ENCODE assay signal across 8 cellular contexts in the genomic region with DNA sequence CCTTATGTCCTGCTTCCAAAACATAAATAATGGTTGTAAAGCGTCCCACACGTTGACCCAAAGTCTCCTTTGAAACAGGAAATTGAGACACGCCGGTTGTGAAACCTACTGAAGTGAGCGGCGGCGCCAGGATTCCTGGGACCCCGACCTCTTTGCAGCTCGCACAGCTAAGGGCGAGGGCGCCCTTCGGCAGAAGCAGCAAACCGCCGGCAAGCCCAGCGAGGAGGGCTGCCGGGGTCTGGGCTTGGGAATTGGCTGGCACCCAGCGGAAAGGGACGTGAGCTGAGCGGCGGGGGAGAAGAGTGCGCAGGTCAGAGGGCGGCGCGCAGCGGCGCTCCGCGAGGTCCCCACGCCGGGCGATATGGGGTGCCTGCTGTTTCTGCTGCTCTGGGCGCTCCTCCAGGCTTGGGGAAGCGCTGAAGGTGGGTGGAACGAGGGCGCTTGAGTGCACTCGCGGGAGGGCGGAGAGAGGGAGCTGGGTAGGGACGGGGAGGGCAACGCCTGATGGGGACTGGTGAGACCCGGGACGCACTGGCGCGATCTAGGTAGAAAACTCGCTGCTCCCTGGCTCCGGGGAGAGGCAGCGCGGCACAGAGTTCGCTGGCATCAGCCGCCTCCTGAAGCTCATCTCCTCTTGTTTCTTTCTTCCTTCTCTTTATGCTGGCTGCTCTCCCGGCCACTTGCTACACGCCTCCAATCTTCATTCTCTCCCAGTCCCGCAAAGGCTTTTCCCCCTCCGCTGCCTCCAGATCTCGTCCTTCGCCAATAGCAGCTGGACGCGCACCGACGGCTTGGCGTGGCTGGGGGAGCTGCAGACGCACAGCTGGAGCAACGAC. TPM values are rescaled to one million over a fixed set of nuclear protein-coding genes. Genes with fewer than 3 reads are reported as not detected.
DNase-seq lines count a peak whose midpoint lies in the region; ATAC-seq and TF ChIP-seq lines count a peak whose summit lies in the region.

A gene (plus strand): TSS at position 155 of the 836 bp plus-strand sequence. CDS start 207 bp downstream, at position 362.

- H3K27me3 ChIP-seq in heart left ventricle (peaks cover 0 to 10% (median 0%) of the 10 kb centered on the region in 9 donors), trophoblast cell (ENCODE audit: insufficient read depth, low read length) (peaks cover 35% of the 10 kb centered on the region)

- no peak within 1 kb of the TSS for H3K9ac ChIP-seq in trophoblast cell (ENCODE audit: low read length)

- no peak for TF ChIP-seq CTCF in heart left ventricle (IDR thresholded peaks at IDR 0.05)

- peak within 1 kb of the TSS in 9 of 12 donors; percentile 3 to 86 (median 46) for H3K27ac ChIP-seq in heart left ventricle
- no peak within 1 kb of the TSS for H3K27ac ChIP-seq in trophoblast cell (ENCODE audit: low read depth, low read length)

- POLR2A ChIA-PET in activated CD8-positive, alpha-beta T cell treated with anti-CD3 and anti-CD28 coated beads, Interleukin-2, amount 10 ng/mL, durations not matched to agents 7 days and 5 days (lab: Charles Lee) = interaction anchor here (0.6 kb wide), 1 partner anchor 71 kb away, joined by 3 read pairs; no protein-coding TSS in a partner anchor

- no peak within 1 kb of the TSS for H3K27ac Mint-ChIP-seq in activated CD8-positive, alpha-beta T cell treated with anti-CD3 and anti-CD28 coated beads, Interleukin-2, amount 10 ng/mL, durations not matched to agents 7 days and 5 days

- no peaks in the 10 kb centered on the region for H3K9me3 ChIP-seq in heart left ventricle
- peaks cover 3% of the 10 kb centered on the region for H3K9me3 ChIP-seq in trophoblast cell (ENCODE audit: insufficient read depth, low read depth, low read length)

- no peak within 1 kb of the TSS for H2AFZ ChIP-seq in trophoblast cell (ENCODE audit: insufficient read depth, low read length, poor library complexity)

- H3K4me1 ChIP-seq in heart left ventricle (peaks cover 0 to 49% (median 17%) of the 10 kb centered on the region in 12 donors), trophoblast cell (ENCODE audit: control insufficient read depth in 1 of 2, insufficient read depth in 2 of 2, low read length in 2 of 2) (peaks cover 6 to 11% of the 10 kb centered on the region in 2 experiments)

- H3K79me1 ChIP-seq in trophoblast cell (ENCODE audit: low read length) = no peaks in the 10 kb centered on the region

- no peak within 1 kb of the TSS for H4K12ac ChIP-seq in trophoblast cell (ENCODE audit: low read depth, low read length)

- DNase-seq in stimulated activated CD4-positive, alpha-beta T cell treated with anti-CD3 and anti-CD28 coated beads, Interleukin-15, amount 100 ng/mL, for 24 hours = peak; percentile 28
- no peak for DNase-seq in stimulated activated CD4-positive, alpha-beta T cell treated with anti-CD3 and anti-CD28 coated beads, Interleukin-12 subunit alpha, Interleukin-12 subunit beta, amount 100 ng/mL, for 4 hours
- DNase-seq in activated CD8-positive, alpha-beta T cell treated with anti-CD3 and anti-CD28 coated beads, Interleukin-2, amount 10 ng/mL, durations not matched to agents 7 days and 5 days = no peak
- peak; percentile 39 to 74 (median 48) for DNase-seq in heart left ventricle
- no peak for DNase-seq in trophoblast cell
- DNase-seq in stimulated activated naive CD4-positive, alpha-beta T cell treated with Interleukin-2 at 50 U/mL for 16 hours (lab: John Stamatoyannopoulos, UW) = no peak
- DNase-seq in NCI-H128 (lab: John Stamatoyannopoulos, UW; ENCODE audit: unreplicated experiment) = no peak

- H4K91ac ChIP-seq in trophoblast cell (ENCODE audit: low read depth, low read length) = no peak within 1 kb of the TSS

- H3K79me2 ChIP-seq in trophoblast cell (ENCODE audit: control insufficient read depth, insufficient read depth, low read length, poor library complexity) = no peaks in the 10 kb centered on the region

- H2BK5ac ChIP-seq in trophoblast cell (ENCODE audit: low read depth, low read length, poor library complexity) = no peak within 1 kb of the TSS

- H2BK120ac ChIP-seq in trophoblast cell (ENCODE audit: insufficient read depth, low read length, poor library complexity) = no peak within 1 kb of the TSS

- intact Hi-C loops in heart left ventricle (cut with DNase I) = loop anchor here in 2 of 10 donors (2.0 to 5.0 kb wide), 2 partner anchors 34 kb away; no protein-coding TSS in a partner anchor

- 0 to 1% (median 1%) methylated on average over 44 to 63 of the region's 63 CpGs for whole genome bisulfite sequencing in heart left ventricle, 4 donors
- no CpG with 5 or more reads among the region's 63 CpGs for WGBS in trophoblast cell (ENCODE audit: extremely low coverage, insufficient coverage, insufficient read length)

- H3K4me3 Mint-ChIP-seq in activated CD8-positive, alpha-beta T cell treated with anti-CD3 and anti-CD28 coated beads, Interleukin-2, amount 10 ng/mL, durations not matched to agents 7 days and 5 days = peak within 1 kb of the TSS; percentile 74

- ATAC-seq in activated CD8-positive, alpha-beta T cell treated with anti-CD3 and anti-CD28 coated beads, Interleukin-2, amount 10 ng/mL, durations not matched to agents 7 days and 5 days = peak; percentile 72
- ATAC-seq in heart left ventricle (peak; percentile 7 to 57 (median 44)), GM18870 (IDR thresholded peaks at IDR 0.05; ENCODE audit: unreplicated experiment) (no peak)

- no peaks in the 10 kb centered on the region for H3K9me3 Mint-ChIP-seq in activated CD8-positive, alpha-beta T cell treated with anti-CD3 and anti-CD28 coated beads, Interleukin-2, amount 10 ng/mL, durations not matched to agents 7 days and 5 days (ENCODE audit: insufficient read depth)

- H3K4me3 ChIP-seq in heart left ventricle (peak within 1 kb of the TSS; percentile 37 to 70 (median 66)), trophoblast cell (ENCODE audit: low read depth, low read length) (peak within 1 kb of the TSS; percentile 67)

- no peak within 1 kb of the TSS for H3K4ac ChIP-seq in trophoblast cell (ENCODE audit: low read depth, low read length)

- no peak within 1 kb of the TSS for H4K8ac ChIP-seq in trophoblast cell (ENCODE audit: low read depth, low read length)

- H2BK12ac ChIP-seq in trophoblast cell (ENCODE audit: low read length) = no peak within 1 kb of the TSS

- peaks cover 64% of the 10 kb centered on the region for H3K27me3 Mint-ChIP-seq in activated CD8-positive, alpha-beta T cell treated with anti-CD3 and anti-CD28 coated beads, Interleukin-2, amount 10 ng/mL, durations not matched to agents 7 days and 5 days (ENCODE audit: low read depth)

- peaks cover 19% of the 10 kb centered on the region for H3K4me1 Mint-ChIP-seq in activated CD8-positive, alpha-beta T cell treated with anti-CD3 and anti-CD28 coated beads, Interleukin-2, amount 10 ng/mL, durations not matched to agents 7 days and 5 days (ENCODE audit: low read depth)

- H3K18ac ChIP-seq in trophoblast cell (ENCODE audit: low read length) = no peak within 1 kb of the TSS

- H3K36me3 ChIP-seq in heart left ventricle = no peaks in the 10 kb centered on the region
- H3K36me3 ChIP-seq in trophoblast cell (ENCODE audit: control insufficient read depth in 1 of 2, insufficient read depth in 2 of 2, low read length in 2 of 2) = no peaks in the 10 kb centered on the region

- CTCF ChIA-PET in activated CD8-positive, alpha-beta T cell treated with anti-CD3 and anti-CD28 coated beads, Interleukin-2, amount 10 ng/mL, durations not matched to agents 7 days and 5 days (lab: Charles Lee) = no interaction called here

- H3K4me2 ChIP-seq in trophoblast cell (ENCODE audit: low read length) = peak within 1 kb of the TSS; percentile 96

- no peaks in the 10 kb centered on the region for H3K36me3 Mint-ChIP-seq in activated CD8-positive, alpha-beta T cell treated with anti-CD3 and anti-CD28 coated beads, Interleukin-2, amount 10 ng/mL, durations not matched to agents 7 days and 5 days (ENCODE audit: low read depth)

- H3K23ac ChIP-seq in trophoblast cell (ENCODE audit: low read length) = peak within 1 kb of the TSS; percentile 50

- no peak within 1 kb of the TSS for H3K14ac ChIP-seq in trophoblast cell (ENCODE audit: low read length)

- H2AK5ac ChIP-seq in trophoblast cell (ENCODE audit: low read length) = no peak within 1 kb of the TSS

- no peak for TF ChIP-seq POLR2A in heart left ventricle (IDR thresholded peaks at IDR 0.05)

RNA-seq across cellular contexts. Expression of the gene that starts here (rescaled TPM):
- total RNA-seq in activated CD8-positive, alpha-beta T cell treated with anti-CD3 and anti-CD28 coated beads, Interleukin-2, amount 10 ng/mL, durations not matched to agents 7 days and 5 days = not detected
- 1 to 10 TPM in 7 of 9 donors, under 1 TPM in 2; 0.38 to 5.3 (median 1.7) TPM for total RNA-seq in heart left ventricle
- 1 to 10 TPM; 2.0 TPM for polyA plus RNA-seq in heart left ventricle
- polyA plus RNA-seq in trophoblast cell (2013) = 0.01 TPM in 1 of 2 replicates, not detected in the other

Comparison
In these comparisons a context has a peak if more than half of its experiments do, and no peak if none do; other contexts are left out.
1. DNase-seq: peak in stimulated activated CD4-positive, alpha-beta T cell treated with anti-CD3 and anti-CD28 coated beads, Interleukin-15, amount 100 ng/mL, for 24 hours (single experiment) and heart left ventricle (5 of 5); none in stimulated activated CD4-positive, alpha-beta T cell treated with anti-CD3 and anti-CD28 coated beads, Interleukin-12 subunit alpha, Interleukin-12 subunit beta, amount 100 ng/mL, for 4 hours (single experiment), activated CD8-positive, alpha-beta T cell treated with anti-CD3 and anti-CD28 coated beads, Interleukin-2, amount 10 ng/mL, durations not matched to agents 7 days and 5 days (single experiment), trophoblast cell (0 of 2), stimulated activated naive CD4-positive, alpha-beta T cell treated with Interleukin-2 at 50 U/mL for 16 hours (single experiment) and NCI-H128 (single experiment).
2. Peak in ATAC-seq in activated CD8-positive, alpha-beta T cell treated with anti-CD3 and anti-CD28 coated beads, Interleukin-2, amount 10 ng/mL, durations not matched to agents 7 days and 5 days; RNA of the gene not detected or under 1 TPM.